15 cellular contexts compared by ENCODE assay signal in genomic region chr2:20594048-20594750, GRCh38. TPM values are rescaled to one million over a fixed set of nuclear protein-coding genes. Genes with fewer than 3 reads are reported as not detected.
DNase-seq lines count a peak whose midpoint lies in the region; TF ChIP-seq lines count a peak whose summit lies in the region.
"Had no signal": no experiment of that assay in that cellular context is flagged by ENCODE, and none has a peak within 500 bp of the region (broad histone marks: within the 10 kb centered on the region; RNA-seq: fewer than 3 reads in every experiment).

No MANE protein-coding gene starts in this region.

- H2BK120ac ChIP-seq in mesenchymal stem cell (ENCODE audit: low read depth, low read length), result peak overlapping the region; percentile 59

- no peak overlapping the region for H3K27ac Mint-ChIP-seq in endodermal cell
- H3K27ac Mint-ChIP-seq: activated naive CD4-positive, alpha-beta T cell treated with anti-CD3 and anti-CD28 coated beads, Interleukin-2, amount 50 U/mL, for 24 hours had no signal

- TF ChIP-seq CTCF in endodermal cell (conservative IDR thresholded peaks at IDR 0.05) (no peak), tibial artery (IDR thresholded peaks at IDR 0.05) (no peak)

- H2BK15ac ChIP-seq in mesenchymal stem cell (ENCODE audit: low read depth, poor library complexity, severe bottlenecking), result peak overlapping the region; percentile 73

- H2BK5ac ChIP-seq in mesenchymal stem cell (ENCODE audit: low read depth, low read length, poor library complexity, severe bottlenecking), result peak overlapping the region; percentile 48

- intact Hi-C loops in tibial artery (cut with DNase I; ENCODE audit: low total_unique reads), result no loop called here

- H3K4me3 Mint-ChIP-seq in endodermal cell, result no peak overlapping the region
- H3K4me3 Mint-ChIP-seq: activated naive CD4-positive, alpha-beta T cell treated with anti-CD3 and anti-CD28 coated beads, Interleukin-2, amount 50 U/mL, for 24 hours had no signal

- 90 to 94% methylated on average over 2 to 6 of the region's 6 CpGs for WGBS in endodermal cell (ENCODE audit: insufficient coverage in 1 of 2, insufficient read length in 1 of 2), 2 experiments
- 96% methylated on average over 5 of the region's 6 CpGs for WGBS in mesenchymal stem cell

- no peak overlapping the region for H3K9ac ChIP-seq in endodermal cell (ENCODE audit: extremely low read depth, low read length, poor library complexity, severe bottlenecking)
- no peak overlapping the region for H3K9ac ChIP-seq in mesenchymal stem cell (ENCODE audit: low read length)

- no peaks in the 10 kb centered on the region for H3K79me1 ChIP-seq in mesenchymal stem cell (replicated peaks; ENCODE audit: low read length, poor library complexity, severe bottlenecking)

- peak overlapping the region; percentile 83 to 99 for H2BK12ac ChIP-seq in mesenchymal stem cell (ENCODE audit: low read length in 2 of 2)

- H3K4me1 ChIP-seq in endodermal cell (ENCODE audit: control insufficient read depth, insufficient read depth, low read length) (peaks cover 3% of the 10 kb centered on the region), mesenchymal stem cell (ENCODE audit: control insufficient read depth, insufficient read depth, low read depth, low read length) (peaks cover 48% of the 10 kb centered on the region), tibial artery (peaks cover 4 to 67% (median 60%) of the 10 kb centered on the region in 4 donors)

- peak overlapping the region; percentile 11 to 76 for H3K4ac ChIP-seq in mesenchymal stem cell (ENCODE audit: low read depth in 1 of 2, low read length in 2 of 2)

- H3K9me3 ChIP-seq in endodermal cell (ENCODE audit: control insufficient read depth, low read length), result peaks cover 7% of the 10 kb centered on the region
- H3K9me3 ChIP-seq in mesenchymal stem cell (ENCODE audit: control insufficient read depth, low read length), result no peaks in the 10 kb centered on the region
- H3K9me3 ChIP-seq in tibial artery, result no peaks in the 10 kb centered on the region

- no peaks in the 10 kb centered on the region for H3K36me3 ChIP-seq in endodermal cell (ENCODE audit: control insufficient read depth, insufficient read depth, low read length)
- no peaks in the 10 kb centered on the region for H3K36me3 ChIP-seq in mesenchymal stem cell (ENCODE audit: control insufficient read depth in 1 of 2, insufficient read depth in 2 of 2, low read depth in 1 of 2, low read length in 2 of 2)
- no peaks in the 10 kb centered on the region for H3K36me3 ChIP-seq in tibial artery

- H2AFZ ChIP-seq in mesenchymal stem cell (ENCODE audit: low read depth, low read length), result no peak overlapping the region

- H3K27ac ChIP-seq in endodermal cell (ENCODE audit: low read depth, low read length), result no peak overlapping the region
- H3K27ac ChIP-seq in mesenchymal stem cell (ENCODE audit: low read length, poor library complexity, severe bottlenecking), result peak overlapping the region; percentile 74
- H3K27ac ChIP-seq in tibial artery, result peak overlapping the region; percentile 91
- H3K27ac ChIP-seq: 22Rv1 had no signal

- H3K18ac ChIP-seq in mesenchymal stem cell (ENCODE audit: low read depth in 1 of 2, low read length in 2 of 2), result peak overlapping the region; percentile 66 to 90

- H3K4me3 ChIP-seq in endodermal cell (ENCODE audit: low read length) (no peak overlapping the region), mesenchymal stem cell (ENCODE audit: insufficient read depth in 1 of 2, low read depth in 1 of 2, low read length in 2 of 2) (no peak overlapping the region), tibial artery (no peak overlapping the region)
- H3K4me3 ChIP-seq: dorsolateral prefrontal cortex had no signal

- H3K9me3 Mint-ChIP-seq in endodermal cell, result no peaks in the 10 kb centered on the region
- H3K9me3 Mint-ChIP-seq: activated naive CD4-positive, alpha-beta T cell treated with anti-CD3 and anti-CD28 coated beads, Interleukin-2, amount 50 U/mL, for 24 hours had no signal

- H3K14ac ChIP-seq in mesenchymal stem cell (ENCODE audit: low read length in 2 of 2), result peak overlapping the region in 1 of 2 experiments; percentile 58

- H3K4me1 Mint-ChIP-seq in endodermal cell, result peaks cover 14% of the 10 kb centered on the region
- H3K4me1 Mint-ChIP-seq: activated naive CD4-positive, alpha-beta T cell treated with anti-CD3 and anti-CD28 coated beads, Interleukin-2, amount 50 U/mL, for 24 hours had no signal

- peaks cover 59% of the 10 kb centered on the region for H3K27me3 Mint-ChIP-seq in endodermal cell (ENCODE audit: insufficient read depth)
- H3K27me3 Mint-ChIP-seq: activated naive CD4-positive, alpha-beta T cell treated with anti-CD3 and anti-CD28 coated beads, Interleukin-2, amount 50 U/mL, for 24 hours had no signal

- peak overlapping the region; percentile 11 for H2AK5ac ChIP-seq in mesenchymal stem cell (ENCODE audit: low read length, severe bottlenecking)

- H3K27me3 ChIP-seq in endodermal cell (ENCODE audit: control insufficient read depth, insufficient read depth, low read length, poor library complexity, severe bottlenecking) (peaks cover 51% of the 10 kb centered on the region), mesenchymal stem cell (ENCODE audit: control insufficient read depth in 1 of 2, insufficient read depth in 1 of 2, low read length in 2 of 2) (no peaks in the 10 kb centered on the region), tibial artery (no peaks in the 10 kb centered on the region)
- H3K27me3 ChIP-seq: dorsolateral prefrontal cortex had no signal

- peak overlapping the region in 1 of 2 experiments; percentile 14 for H3K23ac ChIP-seq in mesenchymal stem cell (ENCODE audit: low read length in 2 of 2)

- H3K36me3 Mint-ChIP-seq in endodermal cell (ENCODE audit: low read depth), result no peaks in the 10 kb centered on the region
- H3K36me3 Mint-ChIP-seq: activated naive CD4-positive, alpha-beta T cell treated with anti-CD3 and anti-CD28 coated beads, Interleukin-2, amount 50 U/mL, for 24 hours had no signal

- H4K8ac ChIP-seq in mesenchymal stem cell (ENCODE audit: low read length), result peak overlapping the region; percentile 67

- DNase-seq in DMS53 (lab: John Stamatoyannopoulos, UW) (peak; percentile 34), DMS53 treated with DMSO at 0.1 percent for 48 hours (lab: John Stamatoyannopoulos, UW; ENCODE audit: unreplicated experiment) (no peak), endodermal cell (peak; percentile 36), mesenchymal stem cell (no peak), tibial artery (peak; percentile 17 to 52), LoVo (ENCODE audit: low spot score) (no peak), NCI-H1048 (lab: John Stamatoyannopoulos, UW) (no peak), Kasumi-1 (lab: John Stamatoyannopoulos, UW) (no peak)
- DNase-seq: activated CD4-positive, alpha-beta T cell treated with anti-CD3 and anti-CD28 coated beads for 48 hours; DMS 273 treated with DMSO at 0.1 percent for 48 hours; NCI-H524; small intestine had no signal

- H4K91ac ChIP-seq in mesenchymal stem cell (ENCODE audit: low read length), result peak overlapping the region; percentile 77

- H3K4me2 ChIP-seq in mesenchymal stem cell (ENCODE audit: low read length, poor library complexity, severe bottlenecking), result no peak overlapping the region

RNA-seq across cellular contexts. Expression of gene HS1BP3, which starts 56.7 kb away (rescaled TPM):
- 10 to 100 TPM; 23.0 to 26.2 TPM for total RNA-seq in endodermal cell
- 19.6 TPM for polyA plus RNA-seq in endodermal cell (2013, experiment 1 of 2)
- 16.8 TPM for polyA plus RNA-seq in endodermal cell (2013, experiment 2 of 2)
- 42.4 TPM for polyA plus RNA-seq in mesenchymal stem cell (2013, experiment 1 of 2)
- polyA plus RNA-seq in mesenchymal stem cell (2013, experiment 2 of 2), result 39.8 TPM

Comparison
In these comparisons a context has a peak if more than half of its experiments do, and no peak if none do; other contexts are left out.
1. DNase-seq: peak in DMS53 (single experiment), endodermal cell (single experiment) and tibial artery (2 of 2); none in DMS53 treated with DMSO at 0.1 percent for 48 hours (single experiment), mesenchymal stem cell (single experiment), LoVo (single experiment), NCI-H1048 (single experiment) and Kasumi-1 (0 of 2).